14 cellular contexts compared by ENCODE assay signal in the genomic region with DNA sequence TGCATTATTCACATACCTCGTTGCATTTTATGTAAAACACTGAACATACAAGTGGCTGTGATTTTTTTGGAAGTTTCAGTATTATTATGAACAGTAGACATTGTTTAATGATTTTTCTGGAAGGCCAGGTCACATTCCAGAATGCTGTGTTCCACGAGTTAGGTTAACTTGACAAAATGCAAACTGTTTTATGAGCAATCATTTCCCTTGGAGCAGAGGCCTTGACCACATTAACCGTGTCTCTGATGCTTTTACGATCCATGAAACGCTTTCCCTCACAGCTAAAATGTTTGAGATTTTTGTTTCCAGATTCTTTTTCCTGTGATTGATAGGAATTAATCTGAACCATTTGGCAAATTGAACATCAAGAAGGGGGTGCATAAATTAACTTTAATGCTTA.
A peak's percentile ranks its signal among the peaks of the same experiment; 100 is the strongest.
DNase-seq lines count a peak whose midpoint lies in the region; ATAC-seq and TF ChIP-seq lines count a peak whose summit lies in the region.
"Had no signal": no experiment of that assay in that cellular context is flagged by ENCODE, and none has a peak within 500 bp of the region (broad histone marks: within the 10 kb centered on the region; RNA-seq: fewer than 3 reads in every experiment).

No MANE protein-coding gene starts in this region.

- H3K27ac ChIP-seq in RWPE2 (ENCODE audit: poor library complexity, severe bottlenecking) (peak overlapping the region; percentile 100), epithelial cell of prostate (peak overlapping the region; percentile 86)
- H3K27ac ChIP-seq: SJSA1 had no signal

- H3K27me3 ChIP-seq in RWPE2 (ENCODE audit: insufficient read depth, poor library complexity, severe bottlenecking): no peaks in the 10 kb centered on the region
- H3K27me3 ChIP-seq: SJSA1 had no signal

- TF ChIP-seq CTCF in RWPE2 (IDR thresholded peaks at IDR 0.05; ENCODE audit: poor library complexity, severe bottlenecking) (no peak), nephron (IDR thresholded peaks at IDR 0.05; ENCODE audit: unreplicated experiment in 3 of 3) (no peak)

- no peak overlapping the region for H3K4me3 Mint-ChIP-seq in nephron
- H3K4me3 Mint-ChIP-seq: activated T-helper 1 cell treated with anti-CD3 and anti-CD28 coated beads, Interleukin-12 subunit alpha, Interleukin-12 subunit beta, Interleukin-2, Interleukin-4 antibody, amounts not matched to agents 30 ng/mL and 10 ng/mL and 1 ng/mL, durations not matched to agents 14 hours and 24 hours and 36 hours had no signal

- peak; percentile 78 for DNase-seq in AG08395 (ENCODE audit: low spot score)
- DNase-seq in RWPE2 (ENCODE audit: low spot score): no peak
- no peak for DNase-seq in epithelial cell of prostate (ENCODE audit: low read depth, low spot score)
- DNase-seq in OCI-M1 (lab: John Stamatoyannopoulos, UW): no peak
- no peak for DNase-seq in T-helper 2 cell
- DNase-seq: Kasumi-1; NCI-H446; stimulated activated CD4-positive, alpha-beta T cell treated with anti-CD3 and anti-CD28 coated beads, Interleukin-12 subunit alpha, Interleukin-12 subunit beta, amount 100 ng/mL, for 4 hours had no signal

- no peaks in the 10 kb centered on the region for H3K9me3 Mint-ChIP-seq in nephron
- H3K9me3 Mint-ChIP-seq: activated T-helper 1 cell treated with anti-CD3 and anti-CD28 coated beads, Interleukin-12 subunit alpha, Interleukin-12 subunit beta, Interleukin-2, Interleukin-4 antibody, amounts not matched to agents 30 ng/mL and 10 ng/mL and 1 ng/mL, durations not matched to agents 14 hours and 24 hours and 36 hours had no signal

- H3K4me1 ChIP-seq in RWPE2 (ENCODE audit: insufficient read depth, poor library complexity, severe bottlenecking): peaks cover 69% of the 10 kb centered on the region

- H3K36me3 Mint-ChIP-seq in nephron (ENCODE audit: low read depth): peaks cover 25% of the 10 kb centered on the region

- no peaks in the 10 kb centered on the region for H3K9me3 ChIP-seq in RWPE2 (ENCODE audit: severe bottlenecking)
- H3K9me3 ChIP-seq: SJSA1 had no signal

- peaks cover 26% of the 10 kb centered on the region for H3K36me3 ChIP-seq in RWPE2 (ENCODE audit: low read depth)

- no peak overlapping the region for H3K4me3 ChIP-seq in RWPE2 (ENCODE audit: severe bottlenecking)
- H3K4me3 ChIP-seq: SJSA1 had no signal

- H3K27me3 Mint-ChIP-seq in nephron (ENCODE audit: low read depth): no peaks in the 10 kb centered on the region
- H3K27me3 Mint-ChIP-seq: B cell had no signal

- H3K4me1 Mint-ChIP-seq in nephron: peaks cover 38% of the 10 kb centered on the region

- H3K27ac Mint-ChIP-seq in nephron: peak overlapping the region; percentile 9 to 75 (median 32)
- H3K27ac Mint-ChIP-seq: activated T-helper 1 cell treated with anti-CD3 and anti-CD28 coated beads, Interleukin-12 subunit alpha, Interleukin-12 subunit beta, Interleukin-2, Interleukin-4 antibody, amounts not matched to agents 30 ng/mL and 10 ng/mL and 1 ng/mL, durations not matched to agents 14 hours and 24 hours and 36 hours; B cell had no signal

- ATAC-seq in RWPE2 (ENCODE audit: low read depth) (no peak), GM19395 (IDR thresholded peaks at IDR 0.05; ENCODE audit: unreplicated experiment) (no peak), GM18498 (IDR thresholded peaks at IDR 0.05; ENCODE audit: unreplicated experiment) (no peak)
